In the genomic region with DNA sequence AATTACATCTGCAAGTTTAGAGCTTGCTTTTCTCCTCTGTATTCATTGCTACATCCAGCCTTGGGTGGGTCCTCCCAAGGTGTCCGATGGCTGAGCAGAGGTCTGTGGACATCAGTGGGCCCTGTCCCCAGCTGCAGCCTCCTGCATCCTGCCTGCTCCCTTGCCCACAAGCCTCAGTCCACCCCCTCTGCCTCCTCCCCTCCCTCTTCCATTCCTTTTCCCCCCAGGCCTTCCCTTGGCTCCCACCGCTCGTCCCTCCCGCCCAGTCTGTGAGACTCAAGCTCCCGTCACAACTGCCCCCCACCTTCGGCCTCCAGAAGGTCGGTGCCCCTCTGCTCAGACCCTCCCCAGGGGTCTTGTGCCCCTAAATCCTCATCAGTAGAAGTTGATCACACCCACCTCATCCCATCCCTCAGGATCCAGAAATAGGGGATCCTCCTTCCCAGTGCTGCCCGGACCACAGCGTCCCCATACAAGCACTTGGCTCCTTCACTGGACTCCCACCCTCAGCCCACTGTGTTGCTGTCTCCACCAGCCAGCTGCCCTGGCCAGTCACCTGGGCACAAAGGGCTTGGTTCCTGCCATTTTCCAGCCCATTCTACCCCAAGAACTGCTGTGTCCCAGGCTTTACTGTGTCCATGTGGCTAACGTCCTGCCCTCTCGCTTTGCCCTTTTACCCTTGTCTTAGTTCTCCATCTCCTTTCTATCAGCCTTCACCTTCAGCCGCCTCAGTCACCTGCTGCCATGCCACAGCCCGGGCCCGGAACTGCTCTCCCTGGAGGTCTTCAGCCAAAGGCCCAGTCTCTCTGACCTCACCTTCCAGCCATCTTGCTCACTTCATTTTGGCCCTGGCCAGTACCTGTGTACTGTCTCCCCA, we compare ENCODE assay signal across 13 cellular contexts. TPM values are rescaled to one million over a fixed set of nuclear protein-coding genes. Genes with fewer than 3 reads are reported as not detected.
DNase-seq lines count a peak whose midpoint lies in the region; ATAC-seq, FAIRE-seq and TF ChIP-seq lines count a peak whose summit lies in the region.
"Had no signal": no experiment of that assay in that cellular context is flagged by ENCODE, and none has a peak within 500 bp of the region (broad histone marks: within the 10 kb centered on the region; RNA-seq: fewer than 3 reads in every experiment).

No MANE protein-coding gene starts in this region.

- H3K9me3 ChIP-seq in H9 (ENCODE audit: control insufficient read depth, low read depth, low read length) (no peaks in the 10 kb centered on the region), IMR-90 (ENCODE audit: control insufficient read depth, insufficient read depth, low read length) (no peaks in the 10 kb centered on the region), kidney (ENCODE audit: control insufficient read depth in 1 of 2, low read length in 2 of 2) (no peaks in the 10 kb centered on the region), sigmoid colon (no peaks in the 10 kb centered on the region)

- H3K56ac ChIP-seq in H9 (ENCODE audit: insufficient read length, low read depth, low read length) (no peak overlapping the region), IMR-90 (ENCODE audit: extremely low read depth, insufficient read depth, low read length) (no peak overlapping the region)

- no peak overlapping the region for H2AFZ ChIP-seq in H9 (ENCODE audit: low read length)
- peak overlapping the region; percentile 43 for H2AFZ ChIP-seq in IMR-90 (replicated peaks; ENCODE audit: low read length, poor library complexity)

- peak overlapping the region in 2 of 3 experiments; percentile 69 to 84; a peak in 2 of 7 replicates for H3K27ac Mint-ChIP-seq in H9

- H3K27me3 ChIP-seq in H9 (ENCODE audit: insufficient read depth, low read length) (no peaks in the 10 kb centered on the region), IMR-90 (ENCODE audit: control insufficient read depth, insufficient read depth, low read length) (no peaks in the 10 kb centered on the region), sigmoid colon (no peaks in the 10 kb centered on the region)

- intact Hi-C loops in IMR-90 (cut with micrococcal nuclease) = no loop called here
- intact Hi-C loops in kidney (cut with DNase I) = no loop called here
- intact Hi-C loops in sigmoid colon (cut with DNase I) = no loop called here

- no peak overlapping the region for H4K91ac ChIP-seq in H9 (ENCODE audit: insufficient read length, low read depth, low read length)
- no peak overlapping the region for H4K91ac ChIP-seq in IMR-90 (ENCODE audit: insufficient read depth, low read depth, low read length)

- H4K20me1 ChIP-seq in H9 (ENCODE audit: control insufficient read depth, insufficient read depth, insufficient read length) = no peaks in the 10 kb centered on the region
- H4K20me1 ChIP-seq in IMR-90 (ENCODE audit: insufficient read depth, low read length) = peaks cover 4% of the 10 kb centered on the region; the same call in 1 of the 2 replicates

- in situ Hi-C loops in IMR-90 (cut with MboI; ENCODE audit: low sequenced_read_pairs) = no loop called here

- H2AK5ac ChIP-seq in H9 (ENCODE audit: insufficient read length, low read length) (no peak overlapping the region), IMR-90 (ENCODE audit: low read depth, low read length) (peak overlapping the region; percentile 46; the same call in 1 of the 2 replicates)

- H3K23ac ChIP-seq in H9 (ENCODE audit: insufficient read length, low read depth, low read length) (no peak overlapping the region), IMR-90 (ENCODE audit: low read depth, low read length) (no peak overlapping the region)

- no peak overlapping the region for H4K5ac ChIP-seq in H9 (ENCODE audit: insufficient read length, low read depth, low read length)
- H4K5ac ChIP-seq in IMR-90 (ENCODE audit: low read depth, low read length) = no peak overlapping the region

- H3K4me3 Mint-ChIP-seq in H9 = no peak overlapping the region; a peak in 1 of 5 replicates

- no peak for TF ChIP-seq EP300 in sigmoid colon (IDR thresholded peaks at IDR 0.05)

- H2BK120ac ChIP-seq in H9 (ENCODE audit: low read depth, low read length, poor library complexity, severe bottlenecking) (no peak overlapping the region), IMR-90 (ENCODE audit: low read depth, low read length) (no peak overlapping the region)

- no peak overlapping the region for H2BK12ac ChIP-seq in H9 (ENCODE audit: insufficient read length, low read depth, low read length)

- H3K14ac ChIP-seq in H9 (ENCODE audit: insufficient read depth, low read length) (no peak overlapping the region), IMR-90 (replicated peaks; ENCODE audit: low read depth, low read length) (no peak overlapping the region)

- CTCF ChIA-PET in IMR-90 (lab: Yijun Ruan, JAX) = interaction anchor here (0.6 to 1.0 kb wide), 3 partner anchors 48 to 442 kb away, joined by 3 to 6 read pairs (median 4); no protein-coding TSS in a partner anchor

- no peak for FAIRE-seq in kidney (lab: Jason Lieb, UNC)

- H3K27ac ChIP-seq in H9 (ENCODE audit: insufficient read length, low read depth, low read length) (no peak overlapping the region), IMR-90 (ENCODE audit: insufficient read depth, low read length) (no peak overlapping the region), kidney (ENCODE audit: low read depth in 2 of 2, low read length in 2 of 2) (no peak overlapping the region), sigmoid colon (no peak overlapping the region)
- H3K27ac ChIP-seq: C4-2B, KMS-11 had no signal

- H3K79me1 ChIP-seq in H9 (ENCODE audit: insufficient read depth, low read depth, low read length, poor library complexity, severe bottlenecking) (no peaks in the 10 kb centered on the region), IMR-90 (ENCODE audit: low read depth in 1 of 2, low read length in 2 of 2) (no peaks in the 10 kb centered on the region)

- no peak for TF ChIP-seq CTCF in H9 (conservative IDR thresholded peaks at IDR 0.05)
- TF ChIP-seq CTCF in IMR-90 (conservative IDR thresholded peaks at IDR 0.05; ENCODE audit: low read depth, low read length) = no peak
- no peak for TF ChIP-seq CTCF in kidney (IDR thresholded peaks at IDR 0.05; ENCODE audit: borderline replicate concordance, extremely low read depth, insufficient read depth)
- no peak for TF ChIP-seq CTCF in sigmoid colon (IDR thresholded peaks at IDR 0.05)

- H3K23me2 ChIP-seq in H9 (ENCODE audit: insufficient read length, low read depth, low read length, poor library complexity, severe bottlenecking) = no peaks in the 10 kb centered on the region

- H3K36me3 Mint-ChIP-seq in H9 (ENCODE audit: insufficient read depth in 1 of 3, low read depth in 3 of 3) = peaks cover 8 to 15% (median 10%) of the 10 kb centered on the region in 3 experiments; a peak in 6 of 7 replicates

- peaks cover 0 to 7% of the 10 kb centered on the region in 2 experiments; a peak in 2 of 4 replicates for H3K4me1 Mint-ChIP-seq in H9

- H3K4me1 ChIP-seq in H9 (ENCODE audit: insufficient read depth, low read length) (no peaks in the 10 kb centered on the region), IMR-90 (ENCODE audit: control insufficient read depth, insufficient read depth, low read length) (peaks cover 2% of the 10 kb centered on the region), kidney (ENCODE audit: control insufficient read depth in 1 of 2, insufficient read depth in 1 of 2, low read depth in 1 of 2, low read length in 2 of 2) (no peaks in the 10 kb centered on the region), sigmoid colon (no peaks in the 10 kb centered on the region)

- H2BK5ac ChIP-seq in H9 (ENCODE audit: insufficient read length, low read length) = no peak overlapping the region
- H2BK5ac ChIP-seq in IMR-90 (ENCODE audit: low read depth, low read length, poor library complexity, severe bottlenecking) = no peak overlapping the region

- H3K9me1 ChIP-seq in IMR-90 (ENCODE audit: insufficient read depth, low read length) = 0 out of 2 replicates have a peak, but pooled peaks cover 3% of the 10 kb centered on the region

- H3K4ac ChIP-seq in H9 (ENCODE audit: low read depth, low read length) (no peak overlapping the region), IMR-90 (ENCODE audit: low read depth, low read length) (no peak overlapping the region)

- peaks cover 2% of the 10 kb centered on the region; the same call in 1 of the 2 replicates for H3K27me3 Mint-ChIP-seq in H9 (ENCODE audit: low read depth)

- dilution Hi-C loops in IMR-90 (cut with HindIII; ENCODE audit: low sequenced_read_pairs, unreplicated experiment) = no loop called here

- DNase-seq in H9 = no peak
- DNase-seq in IMR-90 = no peak
- peak; percentile 64 for DNase-seq in kidney
- DNase-seq in sigmoid colon = peak; percentile 50
- DNase-seq: DMS79 treated with DMSO at 0.1 percent for 48 hours, NCI-H226, SIG-M5 had no signal

- H3K4me3 ChIP-seq in IMR-90 (ENCODE audit: insufficient read depth, low read depth, low read length) (no peak overlapping the region), kidney (ENCODE audit: low read length in 2 of 2) (no peak overlapping the region), sigmoid colon (no peak overlapping the region)

- POLR2A ChIA-PET in IMR-90 (lab: Charles Lee; ENCODE audit: unreplicated experiment) = no interaction called here

- ATAC-seq in IMR-90 (ENCODE audit: low read depth) = no peak
- no peak for ATAC-seq in HG03439 (IDR thresholded peaks at IDR 0.05; ENCODE audit: unreplicated experiment)
- ATAC-seq in HG03175 (IDR thresholded peaks at IDR 0.05; ENCODE audit: unreplicated experiment) = no peak
- no peak for ATAC-seq in GM18511 (IDR thresholded peaks at IDR 0.05; ENCODE audit: unreplicated experiment)

- H2BK15ac ChIP-seq in H9 (ENCODE audit: low read depth, low read length) (no peak overlapping the region), IMR-90 (ENCODE audit: low read depth, low read length) (no peak overlapping the region)

- H3K9ac ChIP-seq in H9 (ENCODE audit: extremely low read depth, insufficient read length, low read length) (no peak overlapping the region), IMR-90 (ENCODE audit: low read depth, low read length) (no peak overlapping the region), kidney (ENCODE audit: low read length in 2 of 2) (no peak overlapping the region)
- H3K9ac ChIP-seq: KMS-11 had no signal

- H3K9me3 Mint-ChIP-seq in H9 = peaks cover 4 to 8% of the 10 kb centered on the region in 2 experiments; a peak in 4 of 5 replicates

- no peak overlapping the region for H2BK20ac ChIP-seq in H9 (ENCODE audit: low read depth, low read length, poor library complexity, severe bottlenecking)
- H2BK20ac ChIP-seq in IMR-90 (ENCODE audit: low read depth, low read length) = no peak overlapping the region

- H3K79me2 ChIP-seq in H9 (ENCODE audit: insufficient read depth, low read length) = no peaks in the 10 kb centered on the region

- no peak overlapping the region for H3T11ph ChIP-seq in H9 (ENCODE audit: low read length)

- no peak for TF ChIP-seq POLR2A in IMR-90 (IDR thresholded peaks at IDR 0.05; ENCODE audit: low read depth, low read length)
- no peak for TF ChIP-seq POLR2A in sigmoid colon (IDR thresholded peaks at IDR 0.05)

- H4K8ac ChIP-seq in H9 (replicated peaks; ENCODE audit: insufficient read length, low read depth, low read length) (no peak overlapping the region), IMR-90 (ENCODE audit: low read depth in 2 of 2, low read length in 2 of 2) (no peak overlapping the region)

- no CpG with 5 or more reads among the region's 14 CpGs for WGBS in H9 (ENCODE audit: extremely low coverage, insufficient read length, low lambda C conversion rate)
- 90% methylated on average over 8 of the region's 14 CpGs; no CpG with 5 or more reads in 1 of the 2 experiments for WGBS in IMR-90 (ENCODE audit: extremely low coverage in 2 of 2, insufficient read length in 1 of 2), 2 experiments
- WGBS in sigmoid colon, 2 donors = 97% methylated on average over 14 of the region's 14 CpGs

- no TSS peak for BruUV-seq in IMR-90 (replicated peaks; lab: Mats Ljungman, UMichigan)

- H3K18ac ChIP-seq in H9 (ENCODE audit: insufficient read length, low read depth, low read length) = no peak overlapping the region
- H3K18ac ChIP-seq in IMR-90 (ENCODE audit: low read depth, low read length) = no peak overlapping the region

- H3K36me3 ChIP-seq in IMR-90 (ENCODE audit: control insufficient read depth, insufficient read depth, low read length) (peaks cover 2% of the 10 kb centered on the region; the same call in 1 of the 2 replicates), kidney (ENCODE audit: control insufficient read depth in 1 of 2, insufficient read depth in 2 of 2, low read length in 2 of 2) (no peaks in the 10 kb centered on the region), sigmoid colon (peaks cover 0 to 5% (median 0%) of the 10 kb centered on the region in 4 donors)

- peak overlapping the region; percentile 13 for H2AK9ac ChIP-seq in IMR-90 (replicated peaks; ENCODE audit: low read depth, low read length, poor library complexity)

- H3K4me2 ChIP-seq in H9 (ENCODE audit: insufficient read depth, insufficient read length, low read length) (no peak overlapping the region), IMR-90 (ENCODE audit: low read depth, low read length) (no peak overlapping the region)
- H3K4me2 ChIP-seq: KMS-11 had no signal

- TF ChIP-seq RAD21 in IMR-90 (IDR thresholded peaks at IDR 0.05; ENCODE audit: low read length) = no peak

RNA-seq across cellular contexts. Expression of gene OMP, which starts 2.2 kb away (rescaled TPM):
- total RNA-seq in H9 (2021) (0.86 TPM in 1 of 2 replicates, not detected in the other), IMR-90 (2012; rRNA removed) (not detected in 2 replicates), kidney (1.8 TPM), sigmoid colon (1 to 10 TPM in 1 of 4 donors, not detected in 3; 1.4 TPM)
- polyA plus RNA-seq in IMR-90 (2012; rRNA removed) (0.27 and 0.46 TPM in 2 replicates), kidney (ENCODE audit: insufficient read depth, low read depth, low replicate concordance) (not detected), sigmoid colon (1 to 10 TPM in 1 of 3 donors, not detected in 2; 4.5 TPM)
- 0.19 TPM in 1 of 2 replicates, not detected in the other for polyA plus RNA-seq in IMR-90 (2012; cell fraction: cytosol; rRNA removed)
- polyA plus RNA-seq in IMR-90 (2012; cell fraction: nucleus; rRNA removed; ENCODE audit: low replicate concordance) = 0.71 and 1.6 TPM in 2 replicates
- total RNA-seq: H7 had no signal

RNA-seq across cellular contexts. Expression of gene MYO7A, which starts 27.6 kb away (rescaled TPM):
- 1.6 and 2.2 TPM in 2 replicates for total RNA-seq in H9 (2021)
- total RNA-seq in IMR-90 (2012; rRNA removed) = under 0.01 TPM in 1 of 2 replicates, not detected in the other
- 0.01 and 0.02 TPM in 2 replicates for polyA plus RNA-seq in IMR-90 (2012; rRNA removed)
- polyA plus RNA-seq in IMR-90 (2012; cell fraction: cytosol; rRNA removed) = 0.02 and 0.05 TPM in 2 replicates
- 0.23 and 0.24 TPM in 2 replicates for polyA plus RNA-seq in IMR-90 (2012; cell fraction: nucleus; rRNA removed; ENCODE audit: low replicate concordance)
- total RNA-seq in kidney = 10.7 TPM
- 6.1 TPM for polyA plus RNA-seq in kidney (ENCODE audit: insufficient read depth, low read depth, low replicate concordance)
- total RNA-seq in sigmoid colon = 10 to 100 TPM in 2 of 4 donors, 1 to 10 TPM in 2; 7.7 to 12.8 (median 9.7) TPM
- polyA plus RNA-seq in sigmoid colon = 1 to 10 TPM; 1.8 to 3.6 (median 2.1) TPM

RNA-seq across cellular contexts. Expression of gene CAPN5, which starts 33.6 kb away (rescaled TPM):
- 16.7 and 17.1 TPM in 2 replicates for total RNA-seq in H9 (2021)
- 8.1 TPM in 2 replicates for total RNA-seq in IMR-90 (2012; rRNA removed)
- polyA plus RNA-seq in IMR-90 (2012; rRNA removed) = 24.0 and 26.9 TPM in 2 replicates
- polyA plus RNA-seq in IMR-90 (2012; cell fraction: cytosol; rRNA removed) = 13.0 and 28.2 TPM in 2 replicates
- polyA plus RNA-seq in IMR-90 (2012; cell fraction: nucleus; rRNA removed; ENCODE audit: low replicate concordance) = 72.1 and 107 TPM in 2 replicates
- 36.0 TPM for total RNA-seq in kidney
- polyA plus RNA-seq in kidney (ENCODE audit: insufficient read depth, low read depth, low replicate concordance) = 20.0 TPM
- 10 to 100 TPM in 1 of 4 donors, 1 to 10 TPM in 3; 4.1 to 12.5 (median 6.7) TPM for total RNA-seq in sigmoid colon
- 100 to 1,000 TPM in 1 of 3 donors, 10 to 100 TPM in 2; 89.5 to 110 (median 90.8) TPM for polyA plus RNA-seq in sigmoid colon

Comparison
In these comparisons a context has a peak if more than half of its experiments do, and no peak if none do; other contexts are left out.
1. DNase-seq: peak in kidney (single experiment) and sigmoid colon (single experiment); none in H9 (single experiment) and IMR-90 (single experiment).